In genomic region chr6:15981956-15982355, GRCh38 we compare ENCODE assay signal across 26 cellular contexts.
"Had no signal": no experiment of that assay in that cellular context is flagged by ENCODE, and none has a peak within 500 bp of the region (broad histone marks: within the 10 kb centered on the region; RNA-seq: fewer than 3 reads in every experiment).

No MANE protein-coding gene starts in this region.

- H3K36me3 ChIP-seq: colonic mucosa, esophagus squamous epithelium, gastrocnemius medialis, gastroesophageal sphincter, heart left ventricle, heart right ventricle had no signal

- DNase-seq: colonic mucosa; cortex of kidney; dermis blood vessel endothelial cell; dorsolateral prefrontal cortex; effector CD4-positive, alpha-beta T cell; effector CD8-positive, alpha-beta T cell; effector memory CD4-positive, alpha-beta T cell; effector memory CD8-positive, alpha-beta T cell; endodermal cell; erythroblast; esophagus squamous epithelium; foreskin fibroblast; foreskin keratinocyte; foreskin melanocyte; gastrocnemius medialis; glutamatergic neuron; head of caudate nucleus; heart left ventricle; heart right ventricle had no signal

- H3K27ac ChIP-seq: colonic mucosa, coronary artery, dorsolateral prefrontal cortex, epithelial cell of prostate, esophagus squamous epithelium, foreskin keratinocyte, gastrocnemius medialis, gastroesophageal sphincter, heart left ventricle, heart right ventricle had no signal

- H3K27me3 ChIP-seq: colonic mucosa, esophagus squamous epithelium, foreskin keratinocyte, gastrocnemius medialis, heart left ventricle, heart right ventricle had no signal

- H3K4me1 ChIP-seq: colonic mucosa, gastroesophageal sphincter, heart left ventricle, heart right ventricle had no signal

- FAIRE-seq: colon, endometrium, endothelial cell of umbilical vein, frontal cortex had no signal

- H3K4me3 ChIP-seq: colonic mucosa, coronary artery, dorsolateral prefrontal cortex, esophagus squamous epithelium, gastrocnemius medialis, gastroesophageal sphincter, heart left ventricle, heart right ventricle had no signal

- H3K9me3 ChIP-seq: colonic mucosa, esophagus squamous epithelium, gastrocnemius medialis, gastroesophageal sphincter, heart left ventricle, heart right ventricle had no signal
